1 cellular context compared by ENCODE assay signal in the genomic region with DNA sequence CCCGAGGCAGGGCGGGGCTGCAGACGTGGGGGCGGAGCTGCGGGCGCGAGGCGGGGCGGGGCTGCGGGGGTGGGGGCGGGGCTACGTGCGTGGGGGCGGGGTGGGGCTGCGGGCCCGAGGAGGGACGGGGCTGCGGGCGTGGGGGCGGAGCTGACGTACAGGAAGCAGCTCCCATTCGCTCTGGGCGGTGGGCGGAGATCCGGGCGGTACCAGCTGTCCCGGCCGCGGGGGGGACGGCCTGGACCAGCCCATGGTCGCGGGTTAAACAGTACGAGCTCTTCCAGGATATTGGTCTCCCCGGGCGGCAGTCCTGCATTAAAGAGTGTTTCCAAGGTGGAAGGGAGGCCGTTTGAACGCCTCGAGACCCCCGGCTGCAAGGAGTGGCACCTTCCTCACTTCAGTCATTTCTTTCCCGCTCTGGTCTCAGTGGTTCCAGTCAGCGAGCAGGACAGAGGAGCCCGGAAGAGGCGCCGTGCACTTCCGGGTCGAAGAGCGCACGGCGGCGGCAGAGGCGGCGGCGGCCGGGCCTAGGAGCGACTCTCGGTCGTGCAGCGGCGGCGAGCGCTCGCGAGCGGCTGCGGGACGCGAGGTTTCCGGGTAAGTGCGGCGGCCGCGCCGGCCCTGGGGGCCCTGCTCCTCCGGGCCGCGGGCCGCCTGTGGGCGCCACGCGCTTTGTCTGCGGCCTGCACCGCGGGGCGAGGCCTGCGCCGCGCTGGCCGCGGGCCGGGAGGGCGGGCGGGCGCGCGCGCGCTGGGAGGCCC.
TF ChIP-seq lines count a peak whose summit lies in the region.

PHRF1 (plus strand) TSS at position 475 of the 761 bp plus-strand sequence. CDS start 5,043 bp downstream, outside the sequence.

TF ChIP-seq in H1, 55 proteins besides CTCF, POLR2A, EP300 and RAD21:
- TF ChIP-seq HDAC6 (IDR thresholded peaks at IDR 0.05; ENCODE audit: low read depth, low read length) (no peak), GABPA (IDR thresholded peaks at IDR 0.05; ENCODE audit: borderline replicate concordance, insufficient read depth, low read length) (peak; percentile 94; the same call in 1 of the 2 replicates), RXRA (IDR thresholded peaks at IDR 0.05; ENCODE audit: insufficient read depth, low read depth, low read length) (no peak), ZNF274 (IDR thresholded peaks at IDR 0.05; ENCODE audit: borderline replicate concordance, extremely low read depth, low read length) (no peak), EZH2 (IDR thresholded peaks at IDR 0.05; ENCODE audit: low read depth, low read length, severe bottlenecking) (no peak), BACH1 (IDR thresholded peaks at IDR 0.05; ENCODE audit: low read length) (no peak), CHD2 (IDR thresholded peaks at IDR 0.05; ENCODE audit: low read length) (peak; percentile 67; the same call in 1 of the 2 replicates), CHD7 (IDR thresholded peaks at IDR 0.05; ENCODE audit: insufficient replicate concordance, low read length) (no peak), HDAC2 (IDR thresholded peaks at IDR 0.05; ENCODE audit: borderline replicate concordance in 1 of 2, low read depth in 2 of 2, low read length in 2 of 2) (no peak), E2F6 (IDR thresholded peaks at IDR 0.05) (peak; percentile 58), BRCA1 (IDR thresholded peaks at IDR 0.05; ENCODE audit: low read depth, low read length) (no peak; the same call in 1 of the 2 replicates), PHF8 (conservative IDR thresholded peaks at IDR 0.05; ENCODE audit: low read depth, low read length) (peak; percentile 81), SIN3A (conservative IDR thresholded peaks at IDR 0.05 in 1 of 2, IDR thresholded peaks at IDR 0.05 in 1 of 2; ENCODE audit: low read depth in 1 of 2, low read length in 2 of 2) (peak; percentile 69 to 88; a peak in 1 of 4 replicates), CREB1 (IDR thresholded peaks at IDR 0.05) (no peak), RBBP5 (IDR thresholded peaks at IDR 0.05; ENCODE audit: borderline replicate concordance, low read depth, low read length) (peak; percentile 40; the same call in 1 of the 2 replicates), ASH2L (IDR thresholded peaks at IDR 0.05; ENCODE audit: low read length) (peak; percentile 63), SIRT6 (IDR thresholded peaks at IDR 0.05; ENCODE audit: low read length) (no peak), RNF2 (IDR thresholded peaks at IDR 0.05; ENCODE audit: borderline replicate concordance, low read depth, low read length, missing control alignments, poor library complexity, severe bottlenecking) (no peak), YY1 (IDR thresholded peaks at IDR 0.05; ENCODE audit: low read depth, low read length) (0 out of 2 replicates have a peak, but pooled peaks have one; percentile 7), USF2 (IDR thresholded peaks at IDR 0.05; ENCODE audit: low read length) (no peak), BCL11A (IDR thresholded peaks at IDR 0.05; ENCODE audit: low read depth in 2 of 2, low read length in 2 of 2) (no peak), SP2 (IDR thresholded peaks at IDR 0.05; ENCODE audit: low read length) (no peak), CBX8 (IDR thresholded peaks at IDR 0.05; ENCODE audit: borderline replicate concordance, low read depth, low read length) (no peak), TEAD4 (IDR thresholded peaks at IDR 0.05; ENCODE audit: low read depth, low read length) (no peak), TCF12 (IDR thresholded peaks at IDR 0.05; ENCODE audit: low read depth, low read length) (no peak), GTF2F1 (IDR thresholded peaks at IDR 0.05; ENCODE audit: borderline replicate concordance, low read depth, low read length) (no peak), CBX5 (IDR thresholded peaks at IDR 0.05; ENCODE audit: low read depth, low read length) (no peak), MAFK (IDR thresholded peaks at IDR 0.05; ENCODE audit: low read depth, low read length) (no peak), CTBP2 (IDR thresholded peaks at IDR 0.05; ENCODE audit: borderline replicate concordance, insufficient read depth, insufficient read length, low read length) (no peak), JUND (IDR thresholded peaks at IDR 0.05; ENCODE audit: low read length) (peak; percentile 99), NANOG (IDR thresholded peaks at IDR 0.05; ENCODE audit: insufficient read depth, low read depth, low read length, poor library complexity, severe bottlenecking) (no peak), FOSL1 (IDR thresholded peaks at IDR 0.05; ENCODE audit: insufficient read depth, low read depth, low read length) (no peak), SAP30 (IDR thresholded peaks at IDR 0.05; ENCODE audit: insufficient read depth, insufficient replicate concordance, low read length) (no peak), JUN (IDR thresholded peaks at IDR 0.05; ENCODE audit: low read depth, low read length) (no peak), SIX5 (IDR thresholded peaks at IDR 0.05; ENCODE audit: low read depth, low read length) (peak; percentile 48), CHD1 (IDR thresholded peaks at IDR 0.05; ENCODE audit: low read depth, low read length) (peak; percentile 98), NRF1 (IDR thresholded peaks at IDR 0.05; ENCODE audit: low read depth, low read length) (no peak), KDM1A (IDR thresholded peaks at IDR 0.05; ENCODE audit: borderline replicate concordance, low read length) (no peak), RFX5 (IDR thresholded peaks at IDR 0.05; ENCODE audit: borderline replicate concordance, low read depth, low read length) (no peak), TAF7 (optimal IDR thresholded peaks at IDR 0.05; ENCODE audit: borderline replicate concordance, low read depth, low read length) (peak; percentile 99), KDM4A (IDR thresholded peaks at IDR 0.05; ENCODE audit: low read depth, low read length, severe bottlenecking) (peak; percentile 37), SP1 (IDR thresholded peaks at IDR 0.05; ENCODE audit: low read depth, low read length) (peak; percentile 82), TAF1 (IDR thresholded peaks at IDR 0.05; ENCODE audit: low read depth, low read length) (peak; percentile 99), EGR1 (IDR thresholded peaks at IDR 0.05; ENCODE audit: borderline replicate concordance, low read depth, low read length) (no peak), KDM5A (IDR thresholded peaks at IDR 0.05; ENCODE audit: low read length) (no peak), TBP (IDR thresholded peaks at IDR 0.05; ENCODE audit: low read depth, low read length) (peak; percentile 96), SRF (IDR thresholded peaks at IDR 0.05; ENCODE audit: low read depth, low read length) (no peak), POLR2AphosphoS5 (IDR thresholded peaks at IDR 0.05; ENCODE audit: low read depth, low read length) (peak; percentile 90), SUZ12 (IDR thresholded peaks at IDR 0.05; ENCODE audit: low read length) (no peak), SP4 (IDR thresholded peaks at IDR 0.05; ENCODE audit: low read length) (peak; percentile 83; the same call in 1 of the 2 replicates), ATF2 (IDR thresholded peaks at IDR 0.05; ENCODE audit: low read length) (0 out of 2 replicates have a peak, but pooled peaks have one; percentile 38), CEBPB (IDR thresholded peaks at IDR 0.05; ENCODE audit: low read depth, low read length) (no peak), POU5F1 (IDR thresholded peaks at IDR 0.05; ENCODE audit: low read depth, low read length) (no peak)
- TF ChIP-seq, protein P1, sequence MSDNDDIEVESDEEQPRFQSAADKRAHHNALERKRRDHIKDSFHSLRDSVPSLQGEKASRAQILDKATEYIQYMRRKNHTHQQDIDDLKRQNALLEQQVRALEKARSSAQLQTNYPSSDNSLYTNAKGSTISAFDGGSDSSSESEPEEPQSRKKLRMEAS (IDR thresholded peaks at IDR 0.05): no peak
- TF ChIP-seq, protein P2, sequence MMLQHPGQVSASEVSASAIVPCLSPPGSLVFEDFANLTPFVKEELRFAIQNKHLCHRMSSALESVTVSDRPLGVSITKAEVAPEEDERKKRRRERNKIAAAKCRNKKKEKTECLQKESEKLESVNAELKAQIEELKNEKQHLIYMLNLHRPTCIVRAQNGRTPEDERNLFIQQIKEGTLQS (IDR thresholded peaks at IDR 0.05; ENCODE audit: insufficient read depth, low read depth, low read length): no peak
